ENCODE assay signal across 18 cellular contexts in genomic region chr2:231270221-231271114, GRCh38.
DNase-seq lines count a peak whose midpoint lies in the region; ATAC-seq and TF ChIP-seq lines count a peak whose summit lies in the region.
"Had no signal": no experiment of that assay in that cellular context is flagged by ENCODE, and none has a peak within 500 bp of the region (broad histone marks: within the 10 kb centered on the region; RNA-seq: fewer than 3 reads in every experiment).

No MANE protein-coding gene starts in this region.

- H3K9me2 ChIP-seq in GM23248 (ENCODE audit: insufficient read depth): no peaks in the 10 kb centered on the region

- no peak overlapping the region for H2AFZ ChIP-seq in GM23248

- no peak for TF ChIP-seq POLR2A in transverse colon (IDR thresholded peaks at IDR 0.05)

- H3K36me3 Mint-ChIP-seq in brain: peaks cover 68% of the 10 kb centered on the region
- H3K36me3 Mint-ChIP-seq: activated naive CD4-positive, alpha-beta T cell treated with anti-CD3 and anti-CD28 coated beads, Interleukin-2, amount 50 U/mL, for 72 hours had no signal

- peaks cover 11% of the 10 kb centered on the region; the same call in 1 of the 2 replicates for H3K36me3 ChIP-seq in GM23248 (ENCODE audit: low read depth)
- H3K36me3 ChIP-seq in mesodermal cell (ENCODE audit: control insufficient read depth, insufficient read depth, low read length): peaks cover 67% of the 10 kb centered on the region
- H3K36me3 ChIP-seq in transverse colon: no peaks in the 10 kb centered on the region

- H3K27me3 ChIP-seq in GM23248 (replicated peaks; ENCODE audit: insufficient read depth) (no peaks in the 10 kb centered on the region), transverse colon (no peaks in the 10 kb centered on the region)

- no peaks in the 10 kb centered on the region for H3K9me3 ChIP-seq in GM23248 (ENCODE audit: low read depth)
- H3K9me3 ChIP-seq in mesodermal cell (ENCODE audit: control insufficient read depth, low read length): no peaks in the 10 kb centered on the region
- no peaks in the 10 kb centered on the region for H3K9me3 ChIP-seq in transverse colon

- no peak overlapping the region for H3K4me2 ChIP-seq in GM23248 (ENCODE audit: unreplicated experiment)

- H3K27me3 Mint-ChIP-seq in brain: no peaks in the 10 kb centered on the region

- 0 out of 2 replicates have a peak, but pooled peaks cover 3% of the 10 kb centered on the region for H3F3A ChIP-seq in GM23248 (ENCODE audit: insufficient read depth)

- WGBS in GM23248 (ENCODE audit: low coverage in 1 of 2, low lambda C conversion rate in 2 of 2, missing lambda C conversion rate in 2 of 2), 2 experiments: 49 to 54% methylated on average over 20 of the region's 20 CpGs
- 96 to 100% methylated on average over 14 to 19 of the region's 20 CpGs for WGBS in mesodermal cell (ENCODE audit: insufficient coverage in 2 of 2), 2 experiments
- 78 to 89% methylated on average over 13 to 20 of the region's 20 CpGs for WGBS in transverse colon (ENCODE audit: low coverage in 1 of 2), 2 donors

- H3K27ac ChIP-seq in GM23248 (no peak overlapping the region), mesodermal cell (ENCODE audit: low read depth, low read length, severe bottlenecking) (peak overlapping the region; percentile 29), transverse colon (peak overlapping the region; percentile 7 to 87 (median 69))
- H3K27ac ChIP-seq: SK-N-MC had no signal

- H3K4me3 ChIP-seq in GM23248 (no peak overlapping the region), mesodermal cell (ENCODE audit: extremely low read depth, insufficient read depth, low read length, poor library complexity, severe bottlenecking) (no peak overlapping the region), transverse colon (no peak overlapping the region)
- H3K4me3 ChIP-seq: SK-N-MC had no signal

- no peak for ATAC-seq in HG03354 (IDR thresholded peaks at IDR 0.05; ENCODE audit: poor library complexity, severe bottlenecking, unreplicated experiment)
- ATAC-seq: activated CD8-positive, alpha-beta T cell treated with anti-CD3 and anti-CD28 coated beads, Interleukin-2, amount 10 ng/mL, durations not matched to agents 7 days and 5 days; activated naive CD4-positive, alpha-beta T cell treated with anti-CD3 and anti-CD28 coated beads, Interleukin-2, amount 50 U/mL, for 72 hours; sciatic nerve had no signal

- H3K4me1 ChIP-seq in GM23248 (ENCODE audit: insufficient read depth) (no peaks in the 10 kb centered on the region), mesodermal cell (ENCODE audit: control insufficient read depth, insufficient read depth, low read length, poor library complexity, severe bottlenecking) (no peaks in the 10 kb centered on the region), transverse colon (peaks cover 0 to 9% (median 3%) of the 10 kb centered on the region in 4 donors)

- intact Hi-C loops in transverse colon (cut with DNase I; ENCODE audit: low total_unique reads): no loop called here

- peak overlapping the region in 4 of 5 experiments; percentile 3 to 85 (median 74) for H3K27ac Mint-ChIP-seq in brain
- H3K27ac Mint-ChIP-seq: activated CD8-positive, alpha-beta T cell treated with anti-CD3 and anti-CD28 coated beads, Interleukin-2, amount 10 ng/mL, durations not matched to agents 7 days and 5 days; activated naive CD4-positive, alpha-beta T cell treated with anti-CD3 and anti-CD28 coated beads, Interleukin-2, amount 50 U/mL, for 72 hours had no signal

- peak; percentile 66 for TF ChIP-seq EP300 in transverse colon (IDR thresholded peaks at IDR 0.05; ENCODE audit: low read depth)

- TF ChIP-seq CTCF in brain (conservative IDR thresholded peaks at IDR 0.05) (no peak), transverse colon (IDR thresholded peaks at IDR 0.05) (no peak), GM10266 (IDR thresholded peaks at IDR 0.05; ENCODE audit: control insufficient read depth, insufficient read depth, low read depth, missing control alignments) (no peak)

- no peaks in the 10 kb centered on the region for H3K9me3 Mint-ChIP-seq in brain
- H3K9me3 Mint-ChIP-seq: activated naive CD4-positive, alpha-beta T cell treated with anti-CD3 and anti-CD28 coated beads, Interleukin-2, amount 50 U/mL, for 72 hours had no signal

- H3K9ac ChIP-seq in GM23248: no peak overlapping the region

- H3K4me1 Mint-ChIP-seq in brain: no peaks in the 10 kb centered on the region

- no peaks in the 10 kb centered on the region for H3K79me2 ChIP-seq in GM23248 (ENCODE audit: insufficient read depth)

- no peaks in the 10 kb centered on the region for H4K20me1 ChIP-seq in GM23248 (ENCODE audit: insufficient read depth)

- DNase-seq in GM23248 (peak; percentile 45), transverse colon (no peak), GM10266 (ENCODE audit: extremely low spot score) (no peak), NCI-H1930 (lab: John Stamatoyannopoulos, UW) (no peak), cerebellar nuclear complex (lab: John Stamatoyannopoulos, UW) (no peak)
- DNase-seq: activated CD4-positive, CD25-positive, alpha-beta regulatory T cell treated with anti-CD3 and anti-CD28 coated beads, Interleukin-2, amount 50 U/mL, for 72 hours; activated CD8-positive, alpha-beta T cell treated with anti-CD3 and anti-CD28 coated beads, Interleukin-2, amount 10 ng/mL, durations not matched to agents 7 days and 5 days; activated T-cell treated with anti-CD3 and anti-CD28 coated beads, Interleukin-2, amount 50 U/mL, for 48 hours; IMR-90; NCI-H1417 treated with DMSO at 0.1 percent for 48 hours; NCI-H2171 treated with DMSO at 0.1 percent for 48 hours; NCI-H526 had no signal

- peak overlapping the region in 1 of 5 experiments; percentile 57 for H3K4me3 Mint-ChIP-seq in brain
- H3K4me3 Mint-ChIP-seq: activated CD8-positive, alpha-beta T cell treated with anti-CD3 and anti-CD28 coated beads, Interleukin-2, amount 10 ng/mL, durations not matched to agents 7 days and 5 days had no signal

- in situ Hi-C loops in GM23248 (cut with MboI): no loop called here
- in situ Hi-C loops in transverse colon (cut with MboI; ENCODE audit: low pct_ligation_motif_present in 1 of 4, low pct_unique_long_range_greater_than_20kb in 1 of 4, low sequenced_read_pairs in 3 of 4): no loop called here
